In genomic region chr1:30371179-30371788, GRCh38 we compare ENCODE assay signal across 28 cellular contexts.
DNase-seq lines count a peak whose midpoint lies in the region; ATAC-seq, FAIRE-seq and TF ChIP-seq lines count a peak whose summit lies in the region.
"Had no signal": no experiment of that assay in that cellular context is flagged by ENCODE, and none has a peak within 500 bp of the region (broad histone marks: within the 10 kb centered on the region; RNA-seq: fewer than 3 reads in every experiment).

No MANE protein-coding gene starts in this region.

- no peaks in the 10 kb centered on the region; a peak in 2 of 5 replicates for H3K9me3 Mint-ChIP-seq in H9
- H3K9me3 Mint-ChIP-seq: CD8-positive, alpha-beta T cell had no signal

- TF ChIP-seq CTCF in RWPE2 (IDR thresholded peaks at IDR 0.05; ENCODE audit: poor library complexity, severe bottlenecking), result no peak
- no peak for TF ChIP-seq CTCF in kidney (IDR thresholded peaks at IDR 0.05; ENCODE audit: borderline replicate concordance, extremely low read depth, insufficient read depth)
- TF ChIP-seq CTCF in osteoblast (IDR thresholded peaks at IDR 0.05; ENCODE audit: extremely low read depth, low read depth, low read length), result no peak
- TF ChIP-seq CTCF in H9 (conservative IDR thresholded peaks at IDR 0.05), result no peak

- H3T11ph ChIP-seq in H9 (ENCODE audit: low read length), result no peak overlapping the region

- H4K5ac ChIP-seq in H9 (ENCODE audit: insufficient read length, low read depth, low read length), result no peak overlapping the region

- H3K27me3 ChIP-seq in RWPE2 (ENCODE audit: insufficient read depth, poor library complexity, severe bottlenecking), result no peaks in the 10 kb centered on the region
- H3K27me3 ChIP-seq in osteoblast (ENCODE audit: insufficient read depth, low read length), result peaks cover 3% of the 10 kb centered on the region
- no peaks in the 10 kb centered on the region for H3K27me3 ChIP-seq in H9 (ENCODE audit: insufficient read depth, low read length)

- no peak overlapping the region for H2AFZ ChIP-seq in osteoblast (ENCODE audit: low read length)
- no peak overlapping the region for H2AFZ ChIP-seq in H9 (ENCODE audit: low read length)

- no peak overlapping the region for H2BK12ac ChIP-seq in H9 (ENCODE audit: insufficient read length, low read depth, low read length)

- H3K56ac ChIP-seq in H9 (ENCODE audit: insufficient read length, low read depth, low read length), result no peak overlapping the region

- peak overlapping the region in 1 of 3 experiments; percentile 23; a peak in 4 of 7 replicates for H3K27ac Mint-ChIP-seq in H9
- H3K27ac Mint-ChIP-seq: CD8-positive, alpha-beta T cell; IgD-negative memory B cell had no signal

- no CpG with 5 or more reads among the region's 9 CpGs for WGBS in H9 (ENCODE audit: extremely low coverage, insufficient read length, low lambda C conversion rate)

- H4K91ac ChIP-seq in H9 (ENCODE audit: insufficient read length, low read depth, low read length), result no peak overlapping the region

- no peak overlapping the region for H2BK20ac ChIP-seq in H9 (ENCODE audit: low read depth, low read length, poor library complexity, severe bottlenecking)

- no peak overlapping the region for H3K4ac ChIP-seq in H9 (ENCODE audit: low read depth, low read length)

- peaks cover 4 to 21% of the 10 kb centered on the region in 2 experiments; a peak in 3 of 4 replicates for H3K4me1 Mint-ChIP-seq in H9
- H3K4me1 Mint-ChIP-seq: IgD-negative memory B cell had no signal

- no peak overlapping the region for H3K4me3 Mint-ChIP-seq in H9
- H3K4me3 Mint-ChIP-seq: CD8-positive, alpha-beta T cell; IgD-negative memory B cell had no signal

- no peaks in the 10 kb centered on the region for H3K4me1 ChIP-seq in RWPE2 (ENCODE audit: insufficient read depth, poor library complexity, severe bottlenecking)
- no peaks in the 10 kb centered on the region for H3K4me1 ChIP-seq in kidney (ENCODE audit: control insufficient read depth in 1 of 2, insufficient read depth in 1 of 2, low read depth in 1 of 2, low read length in 2 of 2)
- no peaks in the 10 kb centered on the region for H3K4me1 ChIP-seq in osteoblast (ENCODE audit: insufficient read depth, low read length)
- H3K4me1 ChIP-seq in H9 (ENCODE audit: insufficient read depth, low read length), result no peaks in the 10 kb centered on the region
- H3K4me1 ChIP-seq: Caco-2 had no signal

- H3K27ac ChIP-seq in RWPE2 (ENCODE audit: poor library complexity, severe bottlenecking) (no peak overlapping the region), kidney (ENCODE audit: low read depth in 2 of 2, low read length in 2 of 2) (no peak overlapping the region), osteoblast (ENCODE audit: low read depth, low read length) (no peak overlapping the region), H9 (ENCODE audit: insufficient read length, low read depth, low read length) (no peak overlapping the region)
- H3K27ac ChIP-seq: C4-2B, HL-60, SJCRH30 had no signal

- FAIRE-seq in kidney (lab: Jason Lieb, UNC), result no peak
- FAIRE-seq: GM12878, RCC 7860 had no signal

- no peak overlapping the region for H3K18ac ChIP-seq in H9 (ENCODE audit: insufficient read length, low read depth, low read length)

- H3K9ac ChIP-seq in kidney (ENCODE audit: low read length in 2 of 2) (no peak overlapping the region), H9 (ENCODE audit: extremely low read depth, insufficient read length, low read length) (no peak overlapping the region)

- intact Hi-C loops in kidney (cut with DNase I), result no loop called here

- no peaks in the 10 kb centered on the region for H3K36me3 Mint-ChIP-seq in H9 (ENCODE audit: insufficient read depth in 1 of 3, low read depth in 3 of 3)
- H3K36me3 Mint-ChIP-seq: CD8-positive, alpha-beta T cell; IgD-negative memory B cell had no signal

- no peak overlapping the region for H2BK15ac ChIP-seq in H9 (ENCODE audit: low read depth, low read length)

- peaks cover 1% of the 10 kb centered on the region; the same call in 1 of the 2 replicates for H3K27me3 Mint-ChIP-seq in H9 (ENCODE audit: low read depth)

- H3K4me3 ChIP-seq in RWPE2 (ENCODE audit: severe bottlenecking) (no peak overlapping the region), kidney (ENCODE audit: low read length in 2 of 2) (no peak overlapping the region), osteoblast (ENCODE audit: insufficient read depth, low read length) (no peak overlapping the region)
- H3K4me3 ChIP-seq: GM12878, SJCRH30 had no signal

- no peaks in the 10 kb centered on the region for H3K79me1 ChIP-seq in H9 (ENCODE audit: insufficient read depth, low read depth, low read length, poor library complexity, severe bottlenecking)

- H3K79me2 ChIP-seq in osteoblast (ENCODE audit: insufficient read depth, low read length) (no peaks in the 10 kb centered on the region), H9 (ENCODE audit: insufficient read depth, low read length) (no peaks in the 10 kb centered on the region)

- H4K8ac ChIP-seq in H9 (replicated peaks; ENCODE audit: insufficient read length, low read depth, low read length), result no peak overlapping the region

- H4K20me1 ChIP-seq in osteoblast (ENCODE audit: insufficient read depth, low read length), result no peaks in the 10 kb centered on the region
- peaks cover 2% of the 10 kb centered on the region for H4K20me1 ChIP-seq in H9 (ENCODE audit: control insufficient read depth, insufficient read depth, insufficient read length)

- no peak overlapping the region for H2BK120ac ChIP-seq in H9 (ENCODE audit: low read depth, low read length, poor library complexity, severe bottlenecking)

- no peak overlapping the region for H3K4me2 ChIP-seq in osteoblast (ENCODE audit: insufficient read depth, low read length)
- no peak overlapping the region for H3K4me2 ChIP-seq in H9 (ENCODE audit: insufficient read depth, insufficient read length, low read length)

- H3K9me3 ChIP-seq in RWPE2 (ENCODE audit: severe bottlenecking), result no peaks in the 10 kb centered on the region
- no peaks in the 10 kb centered on the region for H3K9me3 ChIP-seq in kidney (ENCODE audit: control insufficient read depth in 1 of 2, low read length in 2 of 2)
- H3K9me3 ChIP-seq in osteoblast (ENCODE audit: low read depth, low read length), result no peaks in the 10 kb centered on the region
- no peaks in the 10 kb centered on the region for H3K9me3 ChIP-seq in H9 (ENCODE audit: control insufficient read depth, low read depth, low read length)
- H3K9me3 ChIP-seq: Caco-2, SJCRH30 had no signal

- no peaks in the 10 kb centered on the region for H3K23me2 ChIP-seq in H9 (ENCODE audit: insufficient read length, low read depth, low read length, poor library complexity, severe bottlenecking)

- H3K23ac ChIP-seq in H9 (ENCODE audit: insufficient read length, low read depth, low read length), result no peak overlapping the region

- no peak overlapping the region for H2BK5ac ChIP-seq in H9 (ENCODE audit: insufficient read length, low read length)

- no peak overlapping the region for H2AK5ac ChIP-seq in H9 (ENCODE audit: insufficient read length, low read length)

- H3K36me3 ChIP-seq in RWPE2 (ENCODE audit: low read depth), result no peaks in the 10 kb centered on the region
- no peaks in the 10 kb centered on the region for H3K36me3 ChIP-seq in kidney (ENCODE audit: control insufficient read depth in 1 of 2, insufficient read depth in 2 of 2, low read length in 2 of 2)
- no peaks in the 10 kb centered on the region for H3K36me3 ChIP-seq in osteoblast (ENCODE audit: insufficient read depth, low read length)
- H3K36me3 ChIP-seq: SJCRH30 had no signal

- H3K14ac ChIP-seq in H9 (ENCODE audit: insufficient read depth, low read length), result no peak overlapping the region; the same call in 1 of the 2 replicates

- no peak for ATAC-seq in RWPE2 (ENCODE audit: low read depth)
- ATAC-seq in GM21526 (IDR thresholded peaks at IDR 0.05; ENCODE audit: low FRiP score, unreplicated experiment), result no peak
- ATAC-seq: CD8-positive, alpha-beta T cell; GM12878; SK-N-SH treated with all-trans-retinoic acid at 6 μM for 48 hours had no signal

- DNase-seq in D341Med (ENCODE audit: low spot score) (peak; percentile 3), RWPE2 (ENCODE audit: low spot score) (peak; percentile 23), kidney (peak; percentile 32), osteoblast (ENCODE audit: insufficient read length, low spot score, missing footprints) (peak; percentile 60), H9 (no peak), NCI-H774 (lab: John Stamatoyannopoulos, UW) (no peak)
- DNase-seq: Caco-2; CD8-positive, alpha-beta T cell; DMS 273 treated with DMSO at 0.1 percent for 48 hours; DMS79; EL; GDM1; NCI-H1092; NCI-H1417 treated with DMSO at 0.1 percent for 48 hours; NCI-H1694 treated with DMSO at 0.1 percent for 48 hours; NCI-H2081 treated with DMSO at 0.1 percent for 48 hours; NCI-H2171; NCI-H345; NCI-H510A treated with DMSO at 0.1 percent for 48 hours; NCI-H748 treated with DMSO at 0.1 percent for 48 hours; SJCRH30 had no signal

Comparison
In these comparisons a context has a peak if more than half of its experiments do, and no peak if none do; other contexts are left out.
1. DNase-seq: peak in D341Med (single experiment), RWPE2 (single experiment), kidney (single experiment) and osteoblast (single experiment); none in H9 (single experiment) and NCI-H774 (single experiment).